11 cellular contexts compared by ENCODE assay signal in the genomic region with DNA sequence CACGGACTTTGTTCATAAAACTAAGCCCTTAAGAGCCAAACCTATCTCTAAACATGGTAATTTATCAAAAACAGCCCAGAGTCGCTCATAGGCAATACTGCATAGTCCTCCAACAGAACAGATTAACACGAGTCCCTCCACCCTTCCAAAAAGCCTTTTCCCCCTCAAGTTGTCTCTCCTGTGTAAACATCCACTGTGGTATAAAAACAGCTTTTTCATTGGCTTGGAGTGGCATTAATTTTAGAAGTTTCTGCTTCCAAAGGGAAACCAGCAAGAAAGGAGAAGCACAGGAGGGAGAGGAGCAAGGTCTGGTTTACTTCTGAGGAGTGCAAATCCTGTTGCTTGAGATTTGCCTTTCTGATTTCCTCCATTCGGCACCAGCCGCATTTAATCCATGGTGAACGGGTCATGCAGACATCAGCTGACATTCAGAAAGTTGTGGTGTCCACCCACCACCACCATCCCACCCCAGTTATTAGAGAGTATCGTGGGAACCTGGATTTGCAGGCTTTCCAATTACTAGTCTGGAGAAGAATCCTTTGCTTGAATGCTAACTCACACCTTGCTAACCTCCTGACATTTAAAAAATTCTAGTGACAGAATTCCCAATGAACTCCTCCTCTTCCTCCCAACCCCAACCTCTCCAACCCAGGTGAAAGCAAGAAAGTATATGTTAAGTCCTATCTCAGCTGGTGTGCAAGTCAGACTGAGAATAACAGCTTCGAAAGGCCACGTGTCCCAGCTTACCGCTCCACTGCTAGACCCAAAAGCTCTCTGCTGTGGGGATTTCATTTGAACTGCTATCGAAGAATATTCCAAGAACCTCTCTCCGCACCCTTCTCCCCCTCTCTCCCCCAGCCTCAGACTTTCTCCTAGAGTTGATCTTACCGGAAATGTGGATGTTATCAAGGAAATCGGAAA. TPM values are rescaled to one million over a fixed set of nuclear protein-coding genes. Genes with fewer than 3 reads are reported as not detected.
DNase-seq lines count a peak whose midpoint lies in the region; ATAC-seq, FAIRE-seq and TF ChIP-seq lines count a peak whose summit lies in the region.
"Had no signal": no experiment of that assay in that cellular context is flagged by ENCODE, and none has a peak within 500 bp of the region (broad histone marks: within the 10 kb centered on the region; RNA-seq: fewer than 3 reads in every experiment).

No MANE protein-coding gene starts in this region.

- H3F3A ChIP-seq in neural cell (ENCODE audit: insufficient read depth, low read length, poor library complexity, severe bottlenecking) (peaks cover 4% of the 10 kb centered on the region), GM23248 (ENCODE audit: insufficient read depth) (peaks cover 15% of the 10 kb centered on the region)

- H3K4me2 ChIP-seq in neural cell (ENCODE audit: low read length) (no peak overlapping the region), HepG2 (ENCODE audit: low read depth, low read length) (no peak overlapping the region), GM23248 (ENCODE audit: unreplicated experiment) (no peak overlapping the region)

- peak overlapping the region; percentile 7 for H3K4me3 ChIP-seq in neural cell (ENCODE audit: low read length)
- H3K4me3 ChIP-seq in HepG2 (replicated peaks in 1 of 3; ENCODE audit: insufficient read depth in 1 of 3, low read depth in 2 of 3, low read length in 3 of 3), result no peak overlapping the region
- H3K4me3 ChIP-seq in GM23248, result no peak overlapping the region
- H3K4me3 ChIP-seq: SK-N-MC had no signal

- ATAC-seq in GM18907 (IDR thresholded peaks at IDR 0.05; ENCODE audit: unreplicated experiment) (peak; percentile 74), GM21825 (IDR thresholded peaks at IDR 0.05; ENCODE audit: unreplicated experiment) (peak; percentile 66), HG03432 (IDR thresholded peaks at IDR 0.05; ENCODE audit: unreplicated experiment) (peak; percentile 86), HG02970 (IDR thresholded peaks at IDR 0.05; ENCODE audit: low FRiP score, unreplicated experiment) (no peak), HepG2 (no peak)

- H3K9ac ChIP-seq in neural cell (ENCODE audit: low read length), result no peak overlapping the region
- H3K9ac ChIP-seq in HepG2 (ENCODE audit: insufficient read depth, low read depth, low read length), result no peak overlapping the region
- no peak overlapping the region for H3K9ac ChIP-seq in GM23248

- in situ Hi-C loops in HepG2 (cut with HindIII; ENCODE audit: extremely low pct_ligation_motif_present, low pct_unique_long_range_greater_than_20kb) (no loop called here), GM23248 (cut with MboI) (no loop called here)

- H3K79me2 ChIP-seq in neural cell (replicated peaks; ENCODE audit: insufficient read depth, low read length) (peaks cover 100% of the 10 kb centered on the region), HepG2 (ENCODE audit: insufficient read depth, low read length) (no peaks in the 10 kb centered on the region), GM23248 (ENCODE audit: insufficient read depth) (no peaks in the 10 kb centered on the region)

- DNase-seq in HepG2 (ENCODE audit: low spot score) (no peak), GM23248 (no peak), OCI-M1 (lab: John Stamatoyannopoulos, UW) (no peak)
- DNase-seq: DMS153 had no signal

- TF ChIP-seq CTCF in neural cell (IDR thresholded peaks at IDR 0.05; ENCODE audit: poor library complexity, severe bottlenecking) (no peak), HepG2 (CRISPR knock-in tag; IDR thresholded peaks at IDR 0.05) (no peak)

- no peak overlapping the region for H2AFZ ChIP-seq in neural cell (ENCODE audit: low read depth, low read length)
- no peak overlapping the region for H2AFZ ChIP-seq in HepG2 (ENCODE audit: low read length)
- H2AFZ ChIP-seq in GM23248, result no peak overlapping the region

- H3K4me1 ChIP-seq in HepG2 (ENCODE audit: insufficient read depth, low read length) (peaks cover 12% of the 10 kb centered on the region), GM23248 (ENCODE audit: insufficient read depth) (peaks cover 22% of the 10 kb centered on the region)

- no peak for TF ChIP-seq POLR2A in HepG2 (IDR thresholded peaks at IDR 0.05; ENCODE audit: insufficient read depth in 1 of 2, low read depth in 2 of 2, low read length in 2 of 2)

- no peak for FAIRE-seq in HepG2 (lab: Jason Lieb, UNC)

- H4K20me1 ChIP-seq in neural cell (ENCODE audit: insufficient read depth) (no peaks in the 10 kb centered on the region), HepG2 (ENCODE audit: insufficient read depth, low read length) (no peaks in the 10 kb centered on the region), GM23248 (ENCODE audit: insufficient read depth) (no peaks in the 10 kb centered on the region)

- BruUV-seq in HepG2 (replicated peaks; lab: Mats Ljungman, UMichigan), result no TSS peak

- H3K36me3 ChIP-seq in neural cell (ENCODE audit: insufficient read depth, low read length), result no peaks in the 10 kb centered on the region
- no peaks in the 10 kb centered on the region for H3K36me3 ChIP-seq in HepG2 (replicated peaks in 1 of 2; ENCODE audit: control insufficient read depth in 1 of 2, insufficient read depth in 2 of 2, low read length in 2 of 2)
- H3K36me3 ChIP-seq in GM23248 (ENCODE audit: low read depth), result no peaks in the 10 kb centered on the region
- H3K36me3 ChIP-seq: neutrophil had no signal

- intact Hi-C loops in HepG2 (cut with micrococcal nuclease; ENCODE audit: unreplicated experiment), result no loop called here

- POLR2A ChIA-PET in HepG2 (lab: Yijun Ruan, JAX), result no interaction called here

- WGBS in HepG2 (ENCODE audit: low lambda C conversion rate), result 35% methylated on average over 14 of the region's 14 CpGs
- WGBS in GM23248 (ENCODE audit: low coverage in 1 of 2, low lambda C conversion rate in 2 of 2, missing lambda C conversion rate in 2 of 2), 2 experiments, result 93 to 97% methylated on average over 14 of the region's 14 CpGs

- H3K27me3 ChIP-seq in neural cell (ENCODE audit: insufficient read depth, low read depth, low read length), result no peaks in the 10 kb centered on the region
- peaks cover 0 to 52% of the 10 kb centered on the region in 2 experiments; a peak in 4 of 5 replicates for H3K27me3 ChIP-seq in HepG2 (ENCODE audit: control insufficient read depth in 1 of 2, insufficient read depth in 2 of 2, low read length in 2 of 2)
- no peaks in the 10 kb centered on the region for H3K27me3 ChIP-seq in GM23248 (replicated peaks; ENCODE audit: insufficient read depth)
- H3K27me3 ChIP-seq: neutrophil had no signal

- TF ChIP-seq RAD21 in neural cell (conservative IDR thresholded peaks at IDR 0.05) (no peak), HepG2 (CRISPR knock-in tag; IDR thresholded peaks at IDR 0.05) (no peak)

- CTCF ChIA-PET in HepG2 (lab: Yijun Ruan, JAX; ENCODE audit: low intra/inter-chr PET ratio, low total read pairs), result no interaction called here

- H3K9me3 ChIP-seq in neural cell (ENCODE audit: low read length) (no peaks in the 10 kb centered on the region), HepG2 (ENCODE audit: low read length) (no peaks in the 10 kb centered on the region), GM23248 (ENCODE audit: low read depth) (no peaks in the 10 kb centered on the region)
- H3K9me3 ChIP-seq: neutrophil had no signal

- no peak for TF ChIP-seq EP300 in neural cell (conservative IDR thresholded peaks at IDR 0.05; ENCODE audit: poor library complexity, severe bottlenecking)
- no peak for TF ChIP-seq EP300 in HepG2 (IDR thresholded peaks at IDR 0.05; ENCODE audit: low read depth in 2 of 2, low read length in 2 of 2)
- no peak for TF ChIP-seq EP300 in HepG2 (CRISPR knock-in tag; IDR thresholded peaks at IDR 0.05; ENCODE audit: borderline replicate concordance)

- no peaks in the 10 kb centered on the region for H3K9me2 ChIP-seq in neural cell (ENCODE audit: insufficient read depth, low read length)
- H3K9me2 ChIP-seq in GM23248 (ENCODE audit: insufficient read depth), result no peaks in the 10 kb centered on the region

- no peak overlapping the region for H3K27ac ChIP-seq in neural cell (ENCODE audit: low read length)
- H3K27ac ChIP-seq in HepG2 (ENCODE audit: extremely low read length, insufficient read depth, low read length), result no peak overlapping the region
- no peak overlapping the region for H3K27ac ChIP-seq in GM23248
- H3K27ac ChIP-seq: SK-N-MC had no signal

TF ChIP-seq in HepG2, 621 proteins besides CTCF, POLR2A, EP300 and RAD21 (continues in another document):
- TF ChIP-seq ZNF703 (CRISPR knock-in tag; IDR thresholded peaks at IDR 0.05; ENCODE audit: borderline replicate concordance) (no peak), TAF15 (IDR thresholded peaks at IDR 0.05; ENCODE audit: low read depth, low read length, poor library complexity, severe bottlenecking) (no peak), ZNF207 (IDR thresholded peaks at IDR 0.05; ENCODE audit: borderline replicate concordance) (no peak), ZNF333 (CRISPR knock-in tag; IDR thresholded peaks at IDR 0.05; ENCODE audit: borderline replicate concordance) (no peak), KAT8 (CRISPR knock-in tag; IDR thresholded peaks at IDR 0.05) (no peak)

RNA-seq across cellular contexts. Expression of a gene that starts 17.8 kb away (rescaled TPM):
- polyA plus RNA-seq in neural cell (44.0 and 54.2 TPM in 2 replicates), HepG2 (2011; rRNA removed) (not detected in 2 replicates), GM23248 (2016; fragmentation: Nextera tagmentation; extraction: Ambion mirVana) (8.9 and 9.6 TPM in 2 replicates)
- polyA minus RNA-seq in neural cell, result 117 and 150 TPM in 2 replicates
- total RNA-seq in HepG2 (2016; rRNA removed; fragmentation: Illumina TruSeq; extraction: Trizol), result not detected in 2 replicates
- total RNA-seq in HepG2 (2016; cell fraction: cytosol; rRNA removed; fragmentation: Illumina TruSeq; extraction: Trizol; ENCODE audit: low read depth), result not detected in 2 replicates
- not detected in 2 replicates for total RNA-seq in HepG2 (2016; cell fraction: insoluble cytoplasmic fraction; rRNA removed; fragmentation: Illumina TruSeq; extraction: Trizol)
- total RNA-seq in HepG2 (2016; cell fraction: membrane; rRNA removed; fragmentation: Illumina TruSeq; extraction: Trizol), result not detected in 2 replicates
- total RNA-seq in HepG2 (2016; cell fraction: nucleus; rRNA removed; fragmentation: Illumina TruSeq; extraction: Trizol), result not detected in 2 replicates
- polyA plus RNA-seq in HepG2 (2011; cell fraction: cytosol; rRNA removed), result not detected in 2 replicates
- polyA plus RNA-seq in HepG2 (2011; cell fraction: nucleus; rRNA removed), result 0.05 TPM in 1 of 2 replicates, not detected in the other
- polyA plus RNA-seq in HepG2 (2012), result not detected in 2 replicates
- not detected in 2 replicates for polyA plus RNA-seq in HepG2 (2016; cell fraction: cytosol; fragmentation: Illumina TruSeq; extraction: Trizol; ENCODE audit: low read depth)
- not detected in 2 replicates for polyA plus RNA-seq in HepG2 (2016; cell fraction: insoluble cytoplasmic fraction; fragmentation: Illumina TruSeq; extraction: Trizol; ENCODE audit: low read depth)
- polyA plus RNA-seq in HepG2 (2016; cell fraction: membrane; fragmentation: Illumina TruSeq; extraction: Trizol; ENCODE audit: low read depth), result not detected in 2 replicates
- polyA plus RNA-seq in HepG2 (2016; cell fraction: nucleus; fragmentation: Illumina TruSeq; extraction: Trizol; ENCODE audit: insufficient read depth, low read depth), result not detected in 2 replicates
- polyA minus RNA-seq in HepG2 (2011; rRNA and poly(A)+ RNA removed; ENCODE audit: low replicate concordance), result 0.07 TPM in 1 of 2 replicates, not detected in the other
- polyA minus RNA-seq in HepG2 (2011; cell fraction: cytosol; rRNA and poly(A)+ RNA removed), result not detected in 2 replicates
- not detected in 2 replicates for polyA minus RNA-seq in HepG2 (2011; cell fraction: nucleus; rRNA and poly(A)+ RNA removed)
- total RNA-seq in GM23248 (2014; rRNA removed; shearing (Covaris generic)), result 1.8 and 3.5 TPM in 2 replicates

Comparison
In these comparisons a context has a peak if more than half of its experiments do, and no peak if none do; other contexts are left out.
1. ATAC-seq: peak in GM18907 (single experiment), GM21825 (single experiment) and HG03432 (single experiment); none in HG02970 (single experiment) and HepG2 (single experiment).